In genomic region chr10:123156091-123156490, GRCh38 we compare ENCODE assay signal across 11 cellular contexts. TPM values are rescaled to one million over a fixed set of nuclear protein-coding genes. Genes with fewer than 3 reads are reported as not detected.
DNase-seq lines count a peak whose midpoint lies in the region; ATAC-seq, FAIRE-seq and TF ChIP-seq lines count a peak whose summit lies in the region.
"Had no signal": no experiment of that assay in that cellular context is flagged by ENCODE, and none has a peak within 500 bp of the region (broad histone marks: within the 10 kb centered on the region; RNA-seq: fewer than 3 reads in every experiment).

No MANE protein-coding gene starts in this region.

- H3K36me3 ChIP-seq in Caco-2 (ENCODE audit: control insufficient read depth, insufficient read depth, low read length) (peaks cover under 1% of the 10 kb centered on the region; the same call in 1 of the 2 replicates), mesenchymal stem cell (ENCODE audit: control insufficient read depth in 1 of 2, insufficient read depth in 2 of 2, low read depth in 1 of 2, low read length in 2 of 2) (peaks cover 3 to 51% of the 10 kb centered on the region in 2 experiments)

- TF ChIP-seq CTCF in Caco-2 (IDR thresholded peaks at IDR 0.05; ENCODE audit: insufficient read depth in 1 of 2, low read depth in 1 of 2, low read length in 1 of 2, severe bottlenecking in 1 of 2, unreplicated experiment in 1 of 2): no peak
- TF ChIP-seq CTCF in HFFc6 (IDR thresholded peaks at IDR 0.05): no peak
- TF ChIP-seq CTCF in D721Med (IDR thresholded peaks at IDR 0.05; ENCODE audit: insufficient read depth, missing control alignments): no peak

- intact Hi-C loops in Caco-2 (cut with micrococcal nuclease; ENCODE audit: unreplicated experiment): no loop called here
- intact Hi-C loops in activated T-helper 2 cell treated with anti-CD3 and anti-CD28 coated beads, Interferon-gamma antibody, Interleukin-2, Interleukin-4, amounts not matched to agents 10 μg/mL and 5 μg/mL and 100 μg/mL, durations not matched to agents 14 hours and 24 hours and 36 hours (cut with micrococcal nuclease): loop anchor here (5.0 kb wide), 1 partner anchor 131 kb away; no protein-coding TSS in a partner anchor

- TF ChIP-seq POLR2A in GM18505 (IDR thresholded peaks at IDR 0.05; ENCODE audit: borderline replicate concordance, extremely low read depth, insufficient read depth, insufficient read length): no peak

- H2BK120ac ChIP-seq in mesenchymal stem cell (ENCODE audit: low read depth, low read length): no peak overlapping the region

- H3K36me3 Mint-ChIP-seq in Caco-2 (ENCODE audit: insufficient read depth, unreplicated experiment) (peaks cover 75% of the 10 kb centered on the region), HFFc6 (ENCODE audit: low read depth) (peaks cover 50% of the 10 kb centered on the region)
- peaks cover 68% of the 10 kb centered on the region for H3K36me3 Mint-ChIP-seq in activated T-helper 2 cell treated with anti-CD3 and anti-CD28 coated beads, Interferon-gamma antibody, Interleukin-2, Interleukin-4, amounts not matched to agents 10 μg/mL and 5 μg/mL and 100 μg/mL, durations not matched to agents 14 hours and 24 hours and 36 hours (ENCODE audit: low read depth)

- H4K8ac ChIP-seq in mesenchymal stem cell (ENCODE audit: low read length): no peak overlapping the region

- no peak overlapping the region for H4K91ac ChIP-seq in mesenchymal stem cell (ENCODE audit: low read length)

- H2AK5ac ChIP-seq in mesenchymal stem cell (ENCODE audit: low read length, severe bottlenecking): no peak overlapping the region

- no peak for DNase-seq in Caco-2
- peak; percentile 39 for DNase-seq in HFFc6
- DNase-seq in activated T-helper 2 cell treated with anti-CD3 and anti-CD28 coated beads, Interferon-gamma antibody, Interleukin-2, Interleukin-4, amounts not matched to agents 10 μg/mL and 5 μg/mL and 100 μg/mL, durations not matched to agents 14 hours and 24 hours and 36 hours (ENCODE audit: low spot score): no peak
- no peak for DNase-seq in mesenchymal stem cell
- DNase-seq in hippocampal formation (lab: John Stamatoyannopoulos, UW): no peak
- no peak for DNase-seq in D721Med (ENCODE audit: insufficient read length, low spot score)
- DNase-seq: hypothalamus, T1000 had no signal

- H3K4me1 Mint-ChIP-seq in Caco-2 (ENCODE audit: low read depth, unreplicated experiment) (peaks cover 24% of the 10 kb centered on the region), HFFc6 (ENCODE audit: low read depth) (peaks cover 65% of the 10 kb centered on the region)
- peaks cover 67% of the 10 kb centered on the region for H3K4me1 Mint-ChIP-seq in activated T-helper 2 cell treated with anti-CD3 and anti-CD28 coated beads, Interferon-gamma antibody, Interleukin-2, Interleukin-4, amounts not matched to agents 10 μg/mL and 5 μg/mL and 100 μg/mL, durations not matched to agents 14 hours and 24 hours and 36 hours (ENCODE audit: low read depth)

- H2BK15ac ChIP-seq in mesenchymal stem cell (ENCODE audit: low read depth, poor library complexity, severe bottlenecking): no peak overlapping the region

- H3K27ac ChIP-seq in mesenchymal stem cell (ENCODE audit: low read length, poor library complexity, severe bottlenecking): no peak overlapping the region
- H3K27ac ChIP-seq: neutrophil had no signal

- H3K79me1 ChIP-seq in mesenchymal stem cell (replicated peaks; ENCODE audit: low read length, poor library complexity, severe bottlenecking): peaks cover 2% of the 10 kb centered on the region

- no peak overlapping the region for H3K27ac Mint-ChIP-seq in Caco-2 (ENCODE audit: unreplicated experiment)
- peak overlapping the region; percentile 59 for H3K27ac Mint-ChIP-seq in HFFc6
- peak overlapping the region; percentile 66 for H3K27ac Mint-ChIP-seq in activated T-helper 2 cell treated with anti-CD3 and anti-CD28 coated beads, Interferon-gamma antibody, Interleukin-2, Interleukin-4, amounts not matched to agents 10 μg/mL and 5 μg/mL and 100 μg/mL, durations not matched to agents 14 hours and 24 hours and 36 hours

- H3K14ac ChIP-seq in mesenchymal stem cell (ENCODE audit: low read length in 2 of 2): no peak overlapping the region

- H3K9me3 ChIP-seq in Caco-2 (no peaks in the 10 kb centered on the region), mesenchymal stem cell (ENCODE audit: control insufficient read depth, low read length) (no peaks in the 10 kb centered on the region)
- H3K9me3 ChIP-seq: neutrophil had no signal

- H2BK12ac ChIP-seq in mesenchymal stem cell (ENCODE audit: low read length in 2 of 2): no peak overlapping the region

- no peak overlapping the region for H3K4me2 ChIP-seq in mesenchymal stem cell (ENCODE audit: low read length, poor library complexity, severe bottlenecking)

- TSS peak; percentile 26 for BruUV-seq in Caco-2 (replicated peaks; lab: Mats Ljungman, UMichigan)

- POLR2A ChIA-PET in Caco-2 (lab: Charles Lee): interaction anchor here (0.7 to 1.2 kb wide), 2 partner anchors 10 to 39 kb away, joined by 4 to 6 read pairs; no protein-coding TSS in a partner anchor

- no peak for ATAC-seq in GM18505 (IDR thresholded peaks at IDR 0.05; ENCODE audit: unreplicated experiment)
- no peak for ATAC-seq in HG02610 (IDR thresholded peaks at IDR 0.05; ENCODE audit: unreplicated experiment)

- no peak overlapping the region for H2BK5ac ChIP-seq in mesenchymal stem cell (ENCODE audit: low read depth, low read length, poor library complexity, severe bottlenecking)

- H2AFZ ChIP-seq in mesenchymal stem cell (ENCODE audit: low read depth, low read length): no peak overlapping the region

- H3K9me3 Mint-ChIP-seq in Caco-2 (ENCODE audit: unreplicated experiment): no peaks in the 10 kb centered on the region
- no peaks in the 10 kb centered on the region for H3K9me3 Mint-ChIP-seq in HFFc6
- H3K9me3 Mint-ChIP-seq in activated T-helper 2 cell treated with anti-CD3 and anti-CD28 coated beads, Interferon-gamma antibody, Interleukin-2, Interleukin-4, amounts not matched to agents 10 μg/mL and 5 μg/mL and 100 μg/mL, durations not matched to agents 14 hours and 24 hours and 36 hours: no peaks in the 10 kb centered on the region

- no peak overlapping the region for H3K4ac ChIP-seq in mesenchymal stem cell (ENCODE audit: low read depth in 1 of 2, low read length in 2 of 2)

- no peak overlapping the region for H3K18ac ChIP-seq in mesenchymal stem cell (ENCODE audit: low read depth in 1 of 2, low read length in 2 of 2)

- peaks cover 28% of the 10 kb centered on the region for H3K4me1 ChIP-seq in Caco-2
- H3K4me1 ChIP-seq in mesenchymal stem cell (ENCODE audit: control insufficient read depth, insufficient read depth, low read depth, low read length): peaks cover 8% of the 10 kb centered on the region

- H3K4me3 Mint-ChIP-seq in Caco-2 (ENCODE audit: unreplicated experiment): peak overlapping the region; percentile 38
- H3K4me3 Mint-ChIP-seq in HFFc6: peak overlapping the region; percentile 81
- peak overlapping the region; percentile 99 for H3K4me3 Mint-ChIP-seq in activated T-helper 2 cell treated with anti-CD3 and anti-CD28 coated beads, Interferon-gamma antibody, Interleukin-2, Interleukin-4, amounts not matched to agents 10 μg/mL and 5 μg/mL and 100 μg/mL, durations not matched to agents 14 hours and 24 hours and 36 hours (ENCODE audit: low read depth)

- 87% methylated on average over 2 of the region's 2 CpGs for WGBS in mesenchymal stem cell

- peak overlapping the region; percentile 97 for H3K9ac ChIP-seq in mesenchymal stem cell (ENCODE audit: low read length)

- no peak overlapping the region for H3K23ac ChIP-seq in mesenchymal stem cell (ENCODE audit: low read length in 2 of 2)

- H3K27me3 Mint-ChIP-seq in Caco-2 (ENCODE audit: insufficient read depth, unreplicated experiment): no peaks in the 10 kb centered on the region
- H3K27me3 Mint-ChIP-seq in HFFc6 (ENCODE audit: insufficient read depth): peaks cover 13% of the 10 kb centered on the region
- H3K27me3 Mint-ChIP-seq in activated T-helper 2 cell treated with anti-CD3 and anti-CD28 coated beads, Interferon-gamma antibody, Interleukin-2, Interleukin-4, amounts not matched to agents 10 μg/mL and 5 μg/mL and 100 μg/mL, durations not matched to agents 14 hours and 24 hours and 36 hours (ENCODE audit: low read depth): peaks cover 12% of the 10 kb centered on the region

- H3K27me3 ChIP-seq in Caco-2 (replicated peaks; ENCODE audit: control insufficient read depth, insufficient read depth, low read length) (no peaks in the 10 kb centered on the region), mesenchymal stem cell (ENCODE audit: control insufficient read depth in 1 of 2, insufficient read depth in 1 of 2, low read length in 2 of 2) (peaks cover 19 to 20% of the 10 kb centered on the region in 2 experiments)

- CTCF ChIA-PET in Caco-2 (lab: Charles Lee): interaction anchor here (0.7 to 0.8 kb wide), 2 partner anchors 17 to 89 kb away, joined by 3 read pairs; no protein-coding TSS in a partner anchor

- H3K4me3 ChIP-seq in Caco-2 (ENCODE audit: low read depth, low read length) (no peak overlapping the region), mesenchymal stem cell (ENCODE audit: insufficient read depth in 1 of 2, low read depth in 1 of 2, low read length in 2 of 2) (peak overlapping the region in 1 of 2 experiments; percentile 84)

- no peak for FAIRE-seq in D721Med (lab: Jason Lieb, UNC)

RNA-seq across cellular contexts. Expression of gene BUB3, which starts 1.9 kb away (rescaled TPM):
- 129 and 141 TPM in 2 replicates for total RNA-seq in Caco-2 (2022)
- total RNA-seq in HFFc6 (2021; fragmentation: NEBNext Ultra II Directional; extraction: Animal tissue kit (Norgen Biotek cat#: 25700)): 100 to 1,000 TPM; 154 to 214 (median 202) TPM
- total RNA-seq in activated T-helper 2 cell treated with anti-CD3 and anti-CD28 coated beads, Interferon-gamma antibody, Interleukin-2, Interleukin-4, amounts not matched to agents 10 μg/mL and 5 μg/mL and 100 μg/mL, durations not matched to agents 14 hours and 24 hours and 36 hours: 194 and 210 TPM in 2 replicates
- polyA plus RNA-seq in mesenchymal stem cell (2013, experiment 1 of 2): 52.0 TPM
- 54.7 TPM for polyA plus RNA-seq in mesenchymal stem cell (2013, experiment 2 of 2)

RNA-seq across cellular contexts. Expression of gene HMX2, which starts 8.2 kb away (rescaled TPM):
- 1.4 and 1.7 TPM in 2 replicates for total RNA-seq in Caco-2 (2022)
- total RNA-seq in HFFc6 (2021; fragmentation: NEBNext Ultra II Directional; extraction: Animal tissue kit (Norgen Biotek cat#: 25700)): not detected
- not detected in 2 replicates for total RNA-seq in activated T-helper 2 cell treated with anti-CD3 and anti-CD28 coated beads, Interferon-gamma antibody, Interleukin-2, Interleukin-4, amounts not matched to agents 10 μg/mL and 5 μg/mL and 100 μg/mL, durations not matched to agents 14 hours and 24 hours and 36 hours
- not detected for polyA plus RNA-seq in mesenchymal stem cell (2013, experiment 1 of 2)
- not detected for polyA plus RNA-seq in mesenchymal stem cell (2013, experiment 2 of 2)

RNA-seq across cellular contexts. Expression of gene HMX3, which starts 20.3 kb away (rescaled TPM):
- not detected in 2 replicates for total RNA-seq in Caco-2 (2022)
- total RNA-seq in HFFc6 (2021; fragmentation: NEBNext Ultra II Directional; extraction: Animal tissue kit (Norgen Biotek cat#: 25700)): not detected
- total RNA-seq in activated T-helper 2 cell treated with anti-CD3 and anti-CD28 coated beads, Interferon-gamma antibody, Interleukin-2, Interleukin-4, amounts not matched to agents 10 μg/mL and 5 μg/mL and 100 μg/mL, durations not matched to agents 14 hours and 24 hours and 36 hours: not detected in 2 replicates
- polyA plus RNA-seq in mesenchymal stem cell (2013, experiment 1 of 2): not detected
- not detected for polyA plus RNA-seq in mesenchymal stem cell (2013, experiment 2 of 2)

Comparison
In these comparisons a context has a peak if more than half of its experiments do, and no peak if none do; other contexts are left out.
1. H3K4me3 Mint-ChIP-seq: peak in every context shown above with its lines; median percentile 99 in activated T-helper 2 cell treated with anti-CD3 and anti-CD28 coated beads, Interferon-gamma antibody, Interleukin-2, Interleukin-4, amounts not matched to agents 10 μg/mL and 5 μg/mL and 100 μg/mL, durations not matched to agents 14 hours and 24 hours and 36 hours; 81 in HFFc6; 38 in Caco-2.